In genomic region chr11:64801591-64802369, GRCh38 we compare ENCODE assay signal across 8 cellular contexts. TPM values are rescaled to one million over a fixed set of nuclear protein-coding genes. Genes with fewer than 3 reads are reported as not detected.
DNase-seq lines count a peak whose midpoint lies in the region; ATAC-seq and TF ChIP-seq lines count a peak whose summit lies in the region.
"Had no signal": no experiment of that assay in that cellular context is flagged by ENCODE, and none has a peak within 500 bp of the region (broad histone marks: within the 10 kb centered on the region; RNA-seq: fewer than 3 reads in every experiment).

No MANE protein-coding gene starts in this region.

- H3K27me3 Mint-ChIP-seq in stimulated activated naive CD8-positive, alpha-beta T cell treated with anti-CD3 and anti-CD28 coated beads, Interleukin-15, amount 100 ng/mL, for 72 hours, result no peaks in the 10 kb centered on the region

- TF ChIP-seq RAD21 in HCT116 (IDR thresholded peaks at IDR 0.05; ENCODE audit: low read depth), result no peak

- no peak for TF ChIP-seq POLR2A in HCT116 (IDR thresholded peaks at IDR 0.05; ENCODE audit: borderline replicate concordance, extremely low read depth, insufficient read depth, insufficient read length)

- H3K9me3 Mint-ChIP-seq in stimulated activated naive CD8-positive, alpha-beta T cell treated with anti-CD3 and anti-CD28 coated beads, Interleukin-15, amount 100 ng/mL, for 72 hours, result no peaks in the 10 kb centered on the region

- peaks cover 28 to 53% of the 10 kb centered on the region in 2 experiments for H3K4me1 ChIP-seq in HCT116 (ENCODE audit: control insufficient read depth in 1 of 2, insufficient read depth in 2 of 2, low read length in 2 of 2)
- H3K4me1 ChIP-seq in hepatocyte (ENCODE audit: insufficient read depth), result peaks cover 20% of the 10 kb centered on the region

- POLR2A ChIA-PET in HCT116 (lab: Charles Lee) (interaction anchor here (1.0 kb wide), 1 partner anchor 12 kb away, joined by 6 read pairs; no protein-coding TSS in a partner anchor), HEK293T (lab: Yijun Ruan, JAX) (interaction anchor here (1.8 to 2.5 kb wide), 2 partner anchors 23 kb away, joined by 6 to 17 read pairs; partner anchors contain the start of gene SF1)

- no TSS peak for BruUV-seq in HCT116 (replicated peaks; lab: Mats Ljungman, UMichigan)

- H3K27ac ChIP-seq in HCT116 (ENCODE audit: low read depth, low read length), result peak overlapping the region; percentile 92
- peak overlapping the region; percentile 69 for H3K27ac ChIP-seq in hepatocyte

- TF ChIP-seq CTCF in HCT116 (IDR thresholded peaks at IDR 0.05 in 2 of 3, conservative IDR thresholded peaks at IDR 0.05 in 1 of 3; ENCODE audit: borderline replicate concordance in 1 of 3, insufficient read depth in 1 of 3, low read depth in 2 of 3, low read length in 2 of 3) (no peak), WI38 (IDR thresholded peaks at IDR 0.05; ENCODE audit: low read depth, low read length) (no peak), hepatocyte (IDR thresholded peaks at IDR 0.05; ENCODE audit: poor library complexity) (no peak)

- intact Hi-C loops in HCT116 (cut with micrococcal nuclease), result no loop called here

- H3K36me3 ChIP-seq in HCT116 (ENCODE audit: control insufficient read depth in 1 of 2, insufficient read depth in 2 of 2, low read length in 2 of 2), result peaks cover 0 to 3% of the 10 kb centered on the region in 2 experiments; a peak in 1 of 4 replicates
- no peaks in the 10 kb centered on the region for H3K36me3 ChIP-seq in hepatocyte (replicated peaks; ENCODE audit: insufficient read depth, low read depth)

- no peaks in the 10 kb centered on the region for H3K9me3 ChIP-seq in HCT116 (ENCODE audit: control insufficient read depth in 1 of 2, insufficient read depth in 1 of 2, low read depth in 1 of 2, low read length in 2 of 2)
- H3K9me3 ChIP-seq in hepatocyte (ENCODE audit: low read depth), result no peaks in the 10 kb centered on the region

- H3K4me2 ChIP-seq in HCT116 (ENCODE audit: low read length), result peak overlapping the region; percentile 96
- H3K4me2 ChIP-seq in hepatocyte, result peak overlapping the region; percentile 94

- peak overlapping the region; percentile 84 to 91 for H3K27ac Mint-ChIP-seq in stimulated activated naive CD8-positive, alpha-beta T cell treated with anti-CD3 and anti-CD28 coated beads, Interleukin-15, amount 100 ng/mL, for 72 hours

- H3K79me2 ChIP-seq in HCT116 (ENCODE audit: insufficient read depth, low read length) (no peaks in the 10 kb centered on the region; the same call in 1 of the 2 replicates), hepatocyte (no peaks in the 10 kb centered on the region)

- WGBS in hepatocyte (ENCODE audit: low lambda C conversion rate, missing lambda C conversion rate), result 71% methylated on average over 10 of the region's 13 CpGs

- H3K9ac ChIP-seq in HCT116 (ENCODE audit: low read length), result peak overlapping the region; percentile 73

- H2AFZ ChIP-seq in HCT116 (ENCODE audit: low read depth, low read length, poor library complexity, severe bottlenecking), result no peak overlapping the region
- no peak overlapping the region for H2AFZ ChIP-seq in hepatocyte

- peak overlapping the region; percentile 79 to 87 for H3K4me3 Mint-ChIP-seq in stimulated activated naive CD8-positive, alpha-beta T cell treated with anti-CD3 and anti-CD28 coated beads, Interleukin-15, amount 100 ng/mL, for 72 hours

- no peaks in the 10 kb centered on the region for H4K20me1 ChIP-seq in HCT116 (ENCODE audit: insufficient read depth)
- no peaks in the 10 kb centered on the region for H4K20me1 ChIP-seq in hepatocyte (ENCODE audit: insufficient read depth, poor library complexity, severe bottlenecking)

- DNase-seq in HCT116 (ENCODE audit: low read depth, low spot score), result no peak
- no peak for DNase-seq in hepatocyte (ENCODE audit: low spot score)
- DNase-seq in stimulated activated naive CD8-positive, alpha-beta T cell treated with anti-CD3 and anti-CD28 coated beads, Interleukin-15, amount 100 ng/mL, for 72 hours, result no peak
- no peak for DNase-seq in SW 1271 (lab: John Stamatoyannopoulos, UW)
- no peak for DNase-seq in D341Med (ENCODE audit: low spot score)
- no peak for DNase-seq in HEK293T (ENCODE audit: extremely low spot score)

- CTCF ChIA-PET in HCT116 (lab: Charles Lee), result no interaction called here
- CTCF ChIA-PET in HEK293T (lab: Yijun Ruan, JAX), result no interaction called here

- peaks cover 65% of the 10 kb centered on the region for H3K4me1 Mint-ChIP-seq in stimulated activated naive CD8-positive, alpha-beta T cell treated with anti-CD3 and anti-CD28 coated beads, Interleukin-15, amount 100 ng/mL, for 72 hours

- RAD21 ChIA-PET in HCT116 (lab: Charles Lee; ENCODE audit: low non-redundant PET in 1 of 2, low total read pairs in 2 of 2, uncharacterized antibody in 2 of 2, unreplicated experiment in 2 of 2), result no interaction called here

- peak overlapping the region; percentile 73 to 83 for H3K4me3 ChIP-seq in HCT116 (replicated peaks in 1 of 2; ENCODE audit: low read depth in 1 of 2, low read length in 2 of 2)
- H3K4me3 ChIP-seq in WI38 (ENCODE audit: low read depth, low read length), result peak overlapping the region; percentile 57; the same call in 1 of the 2 replicates
- H3K4me3 ChIP-seq in hepatocyte, result no peak overlapping the region

- no peaks in the 10 kb centered on the region for H3K27me3 ChIP-seq in HCT116 (ENCODE audit: insufficient read depth, low read length)
- H3K27me3 ChIP-seq in hepatocyte, result no peaks in the 10 kb centered on the region

- ATAC-seq in HCT116, result no peak
- no peak for ATAC-seq in stimulated activated naive CD8-positive, alpha-beta T cell treated with anti-CD3 and anti-CD28 coated beads, Interleukin-15, amount 100 ng/mL, for 72 hours

- no peaks in the 10 kb centered on the region for H3K9me2 ChIP-seq in HCT116 (ENCODE audit: insufficient read depth)
- H3K9me2 ChIP-seq in hepatocyte (replicated peaks; ENCODE audit: insufficient read depth), result no peaks in the 10 kb centered on the region

TF ChIP-seq in HCT116, 20 proteins besides CTCF, POLR2A, EP300 and RAD21 (continues in another document):
- TF ChIP-seq EZH2 (IDR thresholded peaks at IDR 0.05) (no peak), ELF1 (IDR thresholded peaks at IDR 0.05; ENCODE audit: borderline replicate concordance, low read depth) (no peak), ZFX (IDR thresholded peaks at IDR 0.05) (no peak), FOSL1 (IDR thresholded peaks at IDR 0.05; ENCODE audit: low read depth) (no peak), SRF (IDR thresholded peaks at IDR 0.05; ENCODE audit: low read depth) (no peak), ZNF274 (IDR thresholded peaks at IDR 0.05; ENCODE audit: low read depth, low read length) (no peak), SP1 (IDR thresholded peaks at IDR 0.05; ENCODE audit: low read depth) (no peak)
- TF ChIP-seq, protein P1, sequence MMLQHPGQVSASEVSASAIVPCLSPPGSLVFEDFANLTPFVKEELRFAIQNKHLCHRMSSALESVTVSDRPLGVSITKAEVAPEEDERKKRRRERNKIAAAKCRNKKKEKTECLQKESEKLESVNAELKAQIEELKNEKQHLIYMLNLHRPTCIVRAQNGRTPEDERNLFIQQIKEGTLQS (IDR thresholded peaks at IDR 0.05), result no peak

TF ChIP-seq in HEK293T, 16 proteins besides CTCF, POLR2A, EP300 and RAD21:
- no peak for TF ChIP-seq SUZ12 (IDR thresholded peaks at IDR 0.05)
- no peak for TF ChIP-seq LEF1 (IDR thresholded peaks at IDR 0.05; ENCODE audit: borderline replicate concordance)

RNA-seq across cellular contexts. Expression of gene MAP4K2, which starts 1.2 kb away (rescaled TPM):
- total RNA-seq in HCT116 (2021; ENCODE audit: unreplicated experiment), result 44.2 TPM
- 37.5 and 38.1 TPM in 2 replicates for polyA plus RNA-seq in HCT116 (2012)
- 7.8 and 23.5 TPM in 2 replicates for total RNA-seq in hepatocyte
- 9.0 and 13.2 TPM in 2 replicates for polyA plus RNA-seq in hepatocyte

RNA-seq across cellular contexts. Expression of gene MEN1, which starts 8.6 kb away (rescaled TPM):
- total RNA-seq in HCT116 (2021; ENCODE audit: unreplicated experiment) (62.1 TPM), hepatocyte (14.1 and 18.6 TPM in 2 replicates)
- 46.8 and 54.0 TPM in 2 replicates for polyA plus RNA-seq in HCT116 (2012)
- polyA plus RNA-seq in hepatocyte, result 49.1 and 49.9 TPM in 2 replicates

RNA-seq across cellular contexts. Expression of gene SF1, which starts 23.4 kb away (rescaled TPM):
- total RNA-seq in HCT116 (2021; ENCODE audit: unreplicated experiment) (403 TPM), hepatocyte (126 and 163 TPM in 2 replicates)
- polyA plus RNA-seq in HCT116 (2012), result 177 and 219 TPM in 2 replicates
- 138 and 157 TPM in 2 replicates for polyA plus RNA-seq in hepatocyte

RNA-seq across cellular contexts. Expression of gene PYGM, which starts 42.0 kb away (rescaled TPM):
- total RNA-seq in HCT116 (2021; ENCODE audit: unreplicated experiment) (1.7 TPM), hepatocyte (1.9 and 2.0 TPM in 2 replicates)
- polyA plus RNA-seq in HCT116 (2012), result 0.51 and 0.56 TPM in 2 replicates
- polyA plus RNA-seq in hepatocyte, result 4.0 and 5.7 TPM in 2 replicates
- total RNA-seq: epithelial cell of proximal tubule had no signal

RNA-seq across cellular contexts. Expression of gene CDC42BPG, which starts 42.7 kb away (rescaled TPM):
- total RNA-seq in HCT116 (2021; ENCODE audit: unreplicated experiment), result 30.1 TPM
- 19.3 TPM in 2 replicates for polyA plus RNA-seq in HCT116 (2012)
- 6.5 and 8.4 TPM in 2 replicates for total RNA-seq in hepatocyte
- polyA plus RNA-seq in hepatocyte, result 3.1 and 5.5 TPM in 2 replicates
